ENCODE assay signal across 10 cellular contexts in the genomic region with DNA sequence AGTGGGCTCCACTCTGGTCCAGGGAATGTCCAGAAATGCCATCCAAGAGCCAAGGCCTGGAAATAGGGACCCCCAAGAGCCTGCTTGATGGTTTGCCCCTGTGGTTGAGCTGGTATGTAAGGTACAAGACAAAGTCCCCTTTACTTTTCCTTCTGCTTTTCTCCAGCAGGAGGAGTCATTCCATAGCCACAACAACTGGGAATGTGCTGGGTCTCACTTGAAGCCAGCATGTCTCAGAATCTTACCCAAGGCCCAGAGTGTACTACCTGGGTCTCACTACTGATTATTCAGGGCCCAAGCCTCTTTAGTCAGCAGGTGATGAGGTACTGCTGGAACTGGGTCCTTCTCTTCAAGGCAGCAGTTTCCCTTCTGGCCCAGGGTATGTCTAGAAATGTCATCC.
DNase-seq lines count a peak whose midpoint lies in the region; ATAC-seq and TF ChIP-seq lines count a peak whose summit lies in the region.
"Had no signal": no experiment of that assay in that cellular context is flagged by ENCODE, and none has a peak within 500 bp of the region (broad histone marks: within the 10 kb centered on the region; RNA-seq: fewer than 3 reads in every experiment).

No MANE protein-coding gene starts in this region.

- ATAC-seq in SK-N-SH treated with all-trans-retinoic acid at 6 μM for 48 hours (peak; percentile 42; the same call in 2 of the 3 replicates), T-helper 17 cell (no peak), HG02885 (IDR thresholded peaks at IDR 0.05; ENCODE audit: poor library complexity, unreplicated experiment) (no peak)
- ATAC-seq: T-cell had no signal

- TF ChIP-seq CTCF in GM12865 (IDR thresholded peaks at IDR 0.05; ENCODE audit: insufficient read depth, low read depth, low read length, missing control alignments): peak; percentile 4

- H3K4me1 Mint-ChIP-seq in T-helper 17 cell: no peaks in the 10 kb centered on the region

- no peak overlapping the region for H3K4me3 Mint-ChIP-seq in T-helper 17 cell
- H3K4me3 Mint-ChIP-seq: activated naive CD4-positive, alpha-beta T cell treated with anti-CD3 and anti-CD28 coated beads for 36 hours; T-cell had no signal

- DNase-seq in GM12865 (ENCODE audit: low read depth) (peak; percentile 3), fibroblast of the conjunctiva (ENCODE audit: low read depth) (peak; percentile 9), pulmonary artery endothelial cell (ENCODE audit: low read depth, low spot score) (peak; percentile 26), T-helper 17 cell (no peak), SW480 (ENCODE audit: low spot score) (no peak)
- no peak for DNase-seq in activated CD4-positive, alpha-beta T cell treated with anti-CD3 and anti-CD28 coated beads for 1 hour
- DNase-seq: activated naive CD4-positive, alpha-beta T cell treated with anti-CD3 and anti-CD28 coated beads for 36 hours; T-cell had no signal

- no peaks in the 10 kb centered on the region for H3K27me3 Mint-ChIP-seq in T-helper 17 cell

- no peak overlapping the region for H3K4me3 ChIP-seq in GM12865 (ENCODE audit: low read depth, low read length)

- no peak overlapping the region for H3K27ac Mint-ChIP-seq in T-helper 17 cell
- H3K27ac Mint-ChIP-seq: activated naive CD4-positive, alpha-beta T cell treated with anti-CD3 and anti-CD28 coated beads for 36 hours; T-cell had no signal

- H3K9me3 ChIP-seq in T-helper 17 cell (ENCODE audit: control insufficient read depth, low read length, poor library complexity, severe bottlenecking): no peaks in the 10 kb centered on the region

- H3K36me3 Mint-ChIP-seq in T-helper 17 cell (ENCODE audit: low read depth): no peaks in the 10 kb centered on the region

TF ChIP-seq in SK-N-SH treated with all-trans-retinoic acid at 6 μM for 48 hours, 23 proteins besides CTCF, POLR2A, EP300 and RAD21:
- TF ChIP-seq ZNF8 (CRISPR knock-in tag; IDR thresholded peaks at IDR 0.05): no peak
- TF ChIP-seq ZFP3 (CRISPR knock-in tag; IDR thresholded peaks at IDR 0.05): no peak
- no peak for TF ChIP-seq SNAI2 (CRISPR knock-in tag; IDR thresholded peaks at IDR 0.05)
- TF ChIP-seq ARNTL (CRISPR knock-in tag; IDR thresholded peaks at IDR 0.05; ENCODE audit: borderline replicate concordance, low read depth): no peak
- no peak for TF ChIP-seq BACH2 (CRISPR knock-in tag; IDR thresholded peaks at IDR 0.05; ENCODE audit: borderline replicate concordance)
- TF ChIP-seq, protein P1, sequence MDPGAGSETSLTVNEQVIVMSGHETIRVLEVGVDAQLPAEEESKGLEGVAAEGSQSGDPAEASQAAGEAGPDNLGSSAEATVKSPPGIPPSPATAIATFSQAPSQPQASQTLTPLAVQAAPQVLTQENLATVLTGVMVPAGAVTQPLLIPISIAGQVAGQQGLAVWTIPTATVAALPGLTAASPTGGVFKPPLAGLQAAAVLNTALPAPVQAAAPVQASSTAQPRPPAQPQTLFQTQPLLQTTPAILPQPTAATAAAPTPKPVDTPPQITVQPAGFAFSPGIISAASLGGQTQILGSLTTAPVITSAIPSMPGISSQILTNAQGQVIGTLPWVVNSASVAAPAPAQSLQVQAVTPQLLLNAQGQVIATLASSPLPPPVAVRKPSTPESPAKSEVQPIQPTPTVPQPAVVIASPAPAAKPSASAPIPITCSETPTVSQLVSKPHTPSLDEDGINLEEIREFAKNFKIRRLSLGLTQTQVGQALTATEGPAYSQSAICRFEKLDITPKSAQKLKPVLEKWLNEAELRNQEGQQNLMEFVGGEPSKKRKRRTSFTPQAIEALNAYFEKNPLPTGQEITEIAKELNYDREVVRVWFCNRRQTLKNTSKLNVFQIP (CRISPR knock-in tag; IDR thresholded peaks at IDR 0.05; ENCODE audit: borderline replicate concordance, low read depth): no peak
- no peak for TF ChIP-seq TCF4 (CRISPR knock-in tag; IDR thresholded peaks at IDR 0.05; ENCODE audit: borderline replicate concordance)
- no peak for TF ChIP-seq ZFP30 (CRISPR knock-in tag; IDR thresholded peaks at IDR 0.05)
- TF ChIP-seq GLIS3 (CRISPR knock-in tag; IDR thresholded peaks at IDR 0.05): no peak
- TF ChIP-seq CSDC2 (CRISPR knock-in tag; IDR thresholded peaks at IDR 0.05): no peak
- TF ChIP-seq ZC3H10 (CRISPR knock-in tag; IDR thresholded peaks at IDR 0.05): no peak
- no peak for TF ChIP-seq ESRRG (CRISPR knock-in tag; IDR thresholded peaks at IDR 0.05)
- TF ChIP-seq, protein P2, sequence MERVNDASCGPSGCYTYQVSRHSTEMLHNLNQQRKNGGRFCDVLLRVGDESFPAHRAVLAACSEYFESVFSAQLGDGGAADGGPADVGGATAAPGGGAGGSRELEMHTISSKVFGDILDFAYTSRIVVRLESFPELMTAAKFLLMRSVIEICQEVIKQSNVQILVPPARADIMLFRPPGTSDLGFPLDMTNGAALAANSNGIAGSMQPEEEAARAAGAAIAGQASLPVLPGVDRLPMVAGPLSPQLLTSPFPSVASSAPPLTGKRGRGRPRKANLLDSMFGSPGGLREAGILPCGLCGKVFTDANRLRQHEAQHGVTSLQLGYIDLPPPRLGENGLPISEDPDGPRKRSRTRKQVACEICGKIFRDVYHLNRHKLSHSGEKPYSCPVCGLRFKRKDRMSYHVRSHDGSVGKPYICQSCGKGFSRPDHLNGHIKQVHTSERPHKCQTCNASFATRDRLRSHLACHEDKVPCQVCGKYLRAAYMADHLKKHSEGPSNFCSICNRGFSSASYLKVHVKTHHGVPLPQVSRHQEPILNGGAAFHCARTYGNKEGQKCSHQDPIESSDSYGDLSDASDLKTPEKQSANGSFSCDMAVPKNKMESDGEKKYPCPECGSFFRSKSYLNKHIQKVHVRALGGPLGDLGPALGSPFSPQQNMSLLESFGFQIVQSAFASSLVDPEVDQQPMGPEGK (CRISPR knock-in tag; IDR thresholded peaks at IDR 0.05; ENCODE audit: borderline replicate concordance): no peak
- TF ChIP-seq PPARA (CRISPR knock-in tag; IDR thresholded peaks at IDR 0.05; ENCODE audit: borderline replicate concordance): no peak

Comparison
In these comparisons a context has a peak if more than half of its experiments do, and no peak if none do; other contexts are left out.
1. DNase-seq: peak in GM12865 (single experiment), fibroblast of the conjunctiva (single experiment) and pulmonary artery endothelial cell (single experiment); none in T-helper 17 cell (0 of 3), SW480 (single experiment) and activated CD4-positive, alpha-beta T cell treated with anti-CD3 and anti-CD28 coated beads for 1 hour (single experiment).